Comparison of ENCODE assay signal across 26 cellular contexts in the genomic region with DNA sequence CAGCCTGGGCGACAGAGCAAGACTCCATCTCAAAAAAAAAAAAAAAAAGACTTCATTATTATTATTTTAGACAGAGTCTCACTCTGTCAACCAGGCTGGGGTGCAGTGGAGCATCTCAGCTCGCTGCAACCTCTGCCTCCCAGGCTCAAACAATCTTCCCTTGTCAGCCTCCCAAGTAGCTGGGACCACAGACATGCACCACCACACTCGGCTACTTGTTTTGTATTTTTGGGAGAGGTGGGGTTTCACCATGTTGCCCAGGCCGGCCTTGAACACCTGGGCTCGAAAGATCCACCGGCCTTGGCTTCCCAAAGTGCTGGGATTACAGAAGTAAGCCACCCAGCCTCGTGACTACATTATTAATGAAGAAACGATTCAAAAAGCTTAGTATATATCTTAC. TPM values are rescaled to one million over a fixed set of nuclear protein-coding genes. Genes with fewer than 3 reads are reported as not detected.
DNase-seq lines count a peak whose midpoint lies in the region; ATAC-seq, FAIRE-seq and TF ChIP-seq lines count a peak whose summit lies in the region.
"Had no signal": no experiment of that assay in that cellular context is flagged by ENCODE, and none has a peak within 500 bp of the region (broad histone marks: within the 10 kb centered on the region; RNA-seq: fewer than 3 reads in every experiment).

No MANE protein-coding gene starts in this region.

- H3K9ac ChIP-seq in trophoblast cell (ENCODE audit: low read length): no peak overlapping the region
- H3K9ac ChIP-seq: neural progenitor cell had no signal

- peak overlapping the region; percentile 95 for H2BK12ac ChIP-seq in trophoblast cell (ENCODE audit: low read length)

- H3K9me3 Mint-ChIP-seq in T-helper 1 cell treated with Interleukin-12 subunit alpha and Interleukin-12 subunit beta and Interleukin-4 antibody, amounts not matched to agents 30 μg/mL and 1 μg/mL, for 36 hours: no peaks in the 10 kb centered on the region
- H3K9me3 Mint-ChIP-seq: activated T-helper 17 cell treated with anti-CD3 and anti-CD28 coated beads, Interleukin-2, amount 50 U/mL, for 72 hours; brain; stimulated activated effector memory CD8-positive, alpha-beta T cell treated with anti-CD3 and anti-CD28 coated beads, Interleukin-12 subunit alpha, Interleukin-12 subunit beta, amount 100 ng/mL, for 72 hours had no signal

- no peak overlapping the region for H3K4me3 Mint-ChIP-seq in T-helper 1 cell treated with Interleukin-12 subunit alpha and Interleukin-12 subunit beta and Interleukin-4 antibody, amounts not matched to agents 30 μg/mL and 1 μg/mL, for 36 hours
- H3K4me3 Mint-ChIP-seq: activated CD4-positive, alpha-beta T cell treated with anti-CD3 and anti-CD28 coated beads for 36 hours; activated CD8-positive, alpha-beta memory T cell treated with anti-CD3 and anti-CD28 coated beads, Interleukin-2, amount 10 ng/mL, durations not matched to agents 7 days and 5 days had no signal

- H3K27me3 ChIP-seq in trophoblast cell (ENCODE audit: insufficient read depth, low read length): no peaks in the 10 kb centered on the region
- H3K27me3 ChIP-seq: testis had no signal

- peak overlapping the region; percentile 27 for H3K4ac ChIP-seq in trophoblast cell (ENCODE audit: low read depth, low read length)

- H3K23ac ChIP-seq in trophoblast cell (ENCODE audit: low read length): no peak overlapping the region

- H3K27ac Mint-ChIP-seq in T-helper 1 cell treated with Interleukin-12 subunit alpha and Interleukin-12 subunit beta and Interleukin-4 antibody, amounts not matched to agents 30 μg/mL and 1 μg/mL, for 36 hours: peak overlapping the region; percentile 31

- H3K4me1 ChIP-seq in trophoblast cell (ENCODE audit: control insufficient read depth in 1 of 2, insufficient read depth in 2 of 2, low read length in 2 of 2): peaks cover 30 to 35% of the 10 kb centered on the region in 2 experiments

- H3K27me3 Mint-ChIP-seq in T-helper 1 cell treated with Interleukin-12 subunit alpha and Interleukin-12 subunit beta and Interleukin-4 antibody, amounts not matched to agents 30 μg/mL and 1 μg/mL, for 36 hours (ENCODE audit: low read depth): no peaks in the 10 kb centered on the region
- H3K27me3 Mint-ChIP-seq: activated CD4-positive, alpha-beta T cell treated with anti-CD3 and anti-CD28 coated beads for 36 hours; activated CD8-positive, alpha-beta memory T cell treated with anti-CD3 and anti-CD28 coated beads, Interleukin-2, amount 10 ng/mL, durations not matched to agents 7 days and 5 days; activated T-helper 17 cell treated with anti-CD3 and anti-CD28 coated beads, Interleukin-2, amount 50 U/mL, for 72 hours had no signal

- no peaks in the 10 kb centered on the region for H3K9me3 ChIP-seq in trophoblast cell (ENCODE audit: insufficient read depth, low read depth, low read length)
- H3K9me3 ChIP-seq: HAP-1, psoas muscle, testis had no signal

- peaks cover 40% of the 10 kb centered on the region for H3K79me1 ChIP-seq in trophoblast cell (ENCODE audit: low read length)

- H3K18ac ChIP-seq in trophoblast cell (ENCODE audit: low read length): peak overlapping the region; percentile 85

- peak overlapping the region; percentile 88 for H4K91ac ChIP-seq in trophoblast cell (ENCODE audit: low read depth, low read length)

- H2AFZ ChIP-seq in trophoblast cell (ENCODE audit: insufficient read depth, low read length, poor library complexity): no peak overlapping the region
- H2AFZ ChIP-seq: neural progenitor cell had no signal

- H3K36me3 Mint-ChIP-seq in T-helper 1 cell treated with Interleukin-12 subunit alpha and Interleukin-12 subunit beta and Interleukin-4 antibody, amounts not matched to agents 30 μg/mL and 1 μg/mL, for 36 hours (ENCODE audit: low read depth): peaks cover 12% of the 10 kb centered on the region
- H3K36me3 Mint-ChIP-seq: brain, neural progenitor cell had no signal

- no peak overlapping the region for H3K27ac ChIP-seq in trophoblast cell (ENCODE audit: low read depth, low read length)
- H3K27ac ChIP-seq: neural progenitor cell, psoas muscle had no signal

- FAIRE-seq in GM12891 (lab: Jason Lieb, UNC): peak; percentile 28
- FAIRE-seq: frontal cortex had no signal

- H2BK5ac ChIP-seq in trophoblast cell (ENCODE audit: low read depth, low read length, poor library complexity): peak overlapping the region; percentile 26

- H2AK5ac ChIP-seq in trophoblast cell (ENCODE audit: low read length): peak overlapping the region; percentile 90

- peaks cover 44% of the 10 kb centered on the region for H3K4me1 Mint-ChIP-seq in T-helper 1 cell treated with Interleukin-12 subunit alpha and Interleukin-12 subunit beta and Interleukin-4 antibody, amounts not matched to agents 30 μg/mL and 1 μg/mL, for 36 hours (ENCODE audit: low read depth)

- no CpG with 5 or more reads among the region's 8 CpGs for WGBS in trophoblast cell (ENCODE audit: extremely low coverage, insufficient coverage, insufficient read length)

- ATAC-seq in GM21390 (IDR thresholded peaks at IDR 0.05; ENCODE audit: unreplicated experiment): no peak
- ATAC-seq: activated CD4-positive, alpha-beta T cell treated with anti-CD3 and anti-CD28 coated beads for 36 hours; activated CD8-positive, alpha-beta memory T cell treated with anti-CD3 and anti-CD28 coated beads, Interleukin-2, amount 10 ng/mL, durations not matched to agents 7 days and 5 days; activated T-helper 17 cell treated with anti-CD3 and anti-CD28 coated beads, Interleukin-2, amount 50 U/mL, for 72 hours; psoas muscle; stimulated activated effector memory CD8-positive, alpha-beta T cell treated with anti-CD3 and anti-CD28 coated beads, Interleukin-12 subunit alpha, Interleukin-12 subunit beta, amount 100 ng/mL, for 72 hours had no signal

- DNase-seq in T-helper 1 cell (no peak), GM12891 (ENCODE audit: insufficient read length, low spot score) (no peak), trophoblast cell (no peak), NCI-H345 treated with DMSO at 0.1 percent for 48 hours (lab: John Stamatoyannopoulos, UW; ENCODE audit: unreplicated experiment) (no peak), 8988T (no peak)
- DNase-seq: activated CD4-positive, alpha-beta T cell treated with anti-CD3 and anti-CD28 coated beads for 36 hours; activated CD8-positive, alpha-beta memory T cell treated with anti-CD3 and anti-CD28 coated beads, Interleukin-2, amount 10 ng/mL, durations not matched to agents 7 days and 5 days; AML-193; DMS79 treated with DMSO at 0.1 percent for 48 hours; effector memory CD4-positive, alpha-beta T cell; hippocampal formation; IMR-90; NCI-H1436; NCI-H526; psoas muscle; stimulated activated CD4-positive, alpha-beta T cell treated with anti-CD3 and anti-CD28 coated beads, Interleukin-2, amount 100 ng/mL, for 24 hours; testis had no signal

- TF ChIP-seq POLR2A in GM12891 (IDR thresholded peaks at IDR 0.05; ENCODE audit: low read depth, low read length) (no peak), Raji (IDR thresholded peaks at IDR 0.05; ENCODE audit: insufficient read depth, low read depth, low read length) (peak; percentile 53)

- H4K12ac ChIP-seq in trophoblast cell (ENCODE audit: low read depth, low read length): no peak overlapping the region

- H2BK120ac ChIP-seq in trophoblast cell (ENCODE audit: insufficient read depth, low read length, poor library complexity): peak overlapping the region; percentile 79

- peak overlapping the region; percentile 36 for H4K8ac ChIP-seq in trophoblast cell (ENCODE audit: low read depth, low read length)

- no peaks in the 10 kb centered on the region for H3K36me3 ChIP-seq in trophoblast cell (ENCODE audit: control insufficient read depth in 1 of 2, insufficient read depth in 2 of 2, low read length in 2 of 2)
- H3K36me3 ChIP-seq: HAP-1, neural progenitor cell had no signal

- H3K14ac ChIP-seq in trophoblast cell (ENCODE audit: low read length): peak overlapping the region; percentile 67

- H3K4me2 ChIP-seq in trophoblast cell (ENCODE audit: low read length): no peak overlapping the region
- H3K4me2 ChIP-seq: neural progenitor cell had no signal

- H3K4me3 ChIP-seq in trophoblast cell (ENCODE audit: low read depth, low read length): no peak overlapping the region
- H3K4me3 ChIP-seq: HAP-1, neural progenitor cell, psoas muscle, testis had no signal

- peaks cover 17% of the 10 kb centered on the region for H3K79me2 ChIP-seq in trophoblast cell (ENCODE audit: control insufficient read depth, insufficient read depth, low read length, poor library complexity)

TF ChIP-seq in GM12891, 5 proteins besides CTCF, POLR2A, EP300 and RAD21:
- TF ChIP-seq POLR2AphosphoS5 (IDR thresholded peaks at IDR 0.05; ENCODE audit: low read depth, low read length) (no peak), POU2F2 (IDR thresholded peaks at IDR 0.05; ENCODE audit: low read depth, low read length) (no peak), TAF1 (IDR thresholded peaks at IDR 0.05; ENCODE audit: low read depth, low read length) (no peak), SPI1 (IDR thresholded peaks at IDR 0.05; ENCODE audit: low read depth, low read length) (no peak), PAX5 (IDR thresholded peaks at IDR 0.05; ENCODE audit: insufficient read depth, low read length, severe bottlenecking) (no peak)

RNA-seq across cellular contexts. Expression of gene TYMP, which starts 5.3 kb away (rescaled TPM):
- 14.0 TPM for polyA plus RNA-seq in GM12891 (2012; ENCODE audit: low read depth, missing spikeins)
- polyA plus RNA-seq in trophoblast cell (2013): 19.5 and 20.6 TPM in 2 replicates

RNA-seq across cellular contexts. Expression of gene SCO2, which starts 9.7 kb away (rescaled TPM):
- 4.2 TPM for polyA plus RNA-seq in GM12891 (2012; ENCODE audit: low read depth, missing spikeins)
- polyA plus RNA-seq in trophoblast cell (2013): 0.60 and 0.63 TPM in 2 replicates

RNA-seq across cellular contexts. Expression of gene KLHDC7B, which starts 10.6 kb away (rescaled TPM):
- polyA plus RNA-seq in GM12891 (2012; ENCODE audit: low read depth, missing spikeins): 2.6 TPM
- polyA plus RNA-seq in trophoblast cell (2013): 0.08 and 0.10 TPM in 2 replicates

RNA-seq across cellular contexts. Expression of gene NCAPH2, which starts 27.1 kb away (rescaled TPM):
- polyA plus RNA-seq in GM12891 (2012; ENCODE audit: low read depth, missing spikeins): 46.7 TPM
- polyA plus RNA-seq in trophoblast cell (2013): 24.4 and 24.9 TPM in 2 replicates

RNA-seq across cellular contexts. Expression of gene SYCE3, which starts 27.6 kb away (rescaled TPM):
- 1.9 TPM for polyA plus RNA-seq in GM12891 (2012; ENCODE audit: low read depth, missing spikeins)
- 0.53 and 0.62 TPM in 2 replicates for polyA plus RNA-seq in trophoblast cell (2013)
- polyA plus RNA-seq: IMR-90, psoas muscle had no signal
